Comparison of ENCODE assay signal across 25 cellular contexts in the genomic region with DNA sequence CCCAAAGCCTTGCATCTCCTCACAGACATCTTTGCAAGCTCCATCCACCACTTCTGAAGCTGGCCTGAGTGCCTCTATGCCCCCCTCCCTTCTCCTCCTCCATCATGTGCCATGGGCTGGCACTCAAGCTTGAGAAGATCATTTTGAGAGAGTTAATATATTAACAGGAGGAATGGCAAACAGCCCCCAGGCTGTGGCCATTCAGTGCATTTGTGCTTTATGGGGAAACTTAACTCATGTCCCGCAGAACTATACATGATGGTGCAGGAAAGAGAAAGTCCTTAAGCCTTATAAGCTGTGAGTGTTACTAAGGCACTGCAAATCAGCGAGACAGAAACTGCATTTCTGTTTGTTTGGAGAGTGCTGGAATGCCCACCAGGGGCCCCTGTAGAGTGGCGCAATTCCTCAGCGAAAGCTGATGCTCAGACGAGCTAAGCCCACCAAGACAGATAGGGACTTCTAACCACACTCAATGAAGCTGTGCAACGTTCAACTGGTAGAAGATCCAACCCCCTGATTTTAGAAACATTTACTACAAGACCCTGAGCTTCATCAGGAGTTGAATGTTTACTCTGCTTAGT. TPM values are rescaled to one million over a fixed set of nuclear protein-coding genes. Genes with fewer than 3 reads are reported as not detected.
DNase-seq lines count a peak whose midpoint lies in the region; ATAC-seq, FAIRE-seq and TF ChIP-seq lines count a peak whose summit lies in the region.
"Had no signal": no experiment of that assay in that cellular context is flagged by ENCODE, and none has a peak within 500 bp of the region (broad histone marks: within the 10 kb centered on the region; RNA-seq: fewer than 3 reads in every experiment).

No MANE protein-coding gene starts in this region.

- POLR2A ChIA-PET in H1 (lab: Charles Lee; ENCODE audit: partially characterized antibody) = interaction anchor here (1.0 to 2.5 kb wide), 4 partner anchors 9 to 101 kb away, joined by 4 to 13 read pairs (median 6); a partner anchor contains a TSS
- POLR2A ChIA-PET in naive thymus-derived CD4-positive, alpha-beta T cell (lab: Charles Lee) = interaction anchor here (0.9 kb wide), 1 partner anchor 33 kb away, joined by 3 read pairs; no protein-coding TSS in a partner anchor

- no peak overlapping the region for H4K5ac ChIP-seq in H1 (ENCODE audit: insufficient read length, low read depth, low read length)

- 84% methylated on average over 6 of the region's 6 CpGs; no CpG with 5 or more reads in 1 of the 2 experiments for WGBS in H1 (ENCODE audit: extremely low coverage in 1 of 2, insufficient coverage in 1 of 2, insufficient read length in 1 of 2, insufficient replicate concordance in 2 of 2, low coverage in 1 of 2, low lambda C conversion rate in 2 of 2, missing lambda C conversion rate in 1 of 2), 2 experiments

- H3K9ac ChIP-seq in H1 (replicated peaks in 1 of 4; ENCODE audit: extremely low read depth in 1 of 4, low read depth in 3 of 4, low read length in 3 of 4) = no peak overlapping the region
- H3K9ac ChIP-seq: KMS-11 had no signal

- no peak overlapping the region; the same call in 1 of the 2 replicates for H2BK5ac ChIP-seq in H1 (ENCODE audit: low read depth, low read length)

- intact Hi-C loops in naive thymus-derived CD4-positive, alpha-beta T cell (cut with micrococcal nuclease) = no loop called here

- no peaks in the 10 kb centered on the region for H3K9me3 Mint-ChIP-seq in nephron progenitor cell
- no peaks in the 10 kb centered on the region for H3K9me3 Mint-ChIP-seq in naive thymus-derived CD4-positive, alpha-beta T cell
- H3K9me3 Mint-ChIP-seq: T-cell had no signal

- H3K56ac ChIP-seq in H1 (replicated peaks; ENCODE audit: insufficient read length, low read depth, low read length) = no peak overlapping the region

- no peak overlapping the region for H3K4ac ChIP-seq in H1 (replicated peaks; ENCODE audit: insufficient read length, low read depth, low read length)

- no peak overlapping the region for H2AFZ ChIP-seq in H1 (ENCODE audit: low read length)

- H3K27me3 Mint-ChIP-seq in T-helper 17 cell (no peaks in the 10 kb centered on the region), nephron progenitor cell (ENCODE audit: low read depth, poor library complexity) (no peaks in the 10 kb centered on the region)
- no peaks in the 10 kb centered on the region for H3K27me3 Mint-ChIP-seq in naive thymus-derived CD4-positive, alpha-beta T cell
- H3K27me3 Mint-ChIP-seq: B cell, T-cell had no signal

- H3K27ac Mint-ChIP-seq in T-helper 17 cell = peak overlapping the region; percentile 88
- H3K27ac Mint-ChIP-seq in nephron progenitor cell = peak overlapping the region; percentile 80
- H3K27ac Mint-ChIP-seq in naive thymus-derived CD4-positive, alpha-beta T cell = peak overlapping the region in 2 of 9 donors; percentile 25 to 62
- H3K27ac Mint-ChIP-seq: B cell had no signal

- no peak overlapping the region for H2BK12ac ChIP-seq in H1 (ENCODE audit: low read depth, low read length)

- no peak overlapping the region for H2BK20ac ChIP-seq in H1 (ENCODE audit: low read length)

- no peak overlapping the region for H3K4me3 ChIP-seq in H1 (ENCODE audit: extremely low read depth in 1 of 4, insufficient read depth in 2 of 4, low read depth in 3 of 4, low read length in 4 of 4)
- H3K4me3 ChIP-seq in naive thymus-derived CD4-positive, alpha-beta T cell (ENCODE audit: low read length) = no peak overlapping the region
- H3K4me3 ChIP-seq: ascending aorta, ovary, uterus had no signal

- no peak for FAIRE-seq in H1 (lab: Jason Lieb, UNC)
- FAIRE-seq: frontal cortex, G401.6 had no signal

- no peak overlapping the region for H4K8ac ChIP-seq in H1 (ENCODE audit: extremely low read depth, insufficient read depth, low read length)

- H3K4me1 ChIP-seq in H1 (replicated peaks in 1 of 4; ENCODE audit: control insufficient read depth in 3 of 4, insufficient read depth in 4 of 4, low read length in 3 of 4) = peaks cover 0 to 3% (median 1%) of the 10 kb centered on the region in 4 experiments; a peak in 3 of 7 replicates
- peaks cover 0 to 4% of the 10 kb centered on the region in 2 donors for H3K4me1 ChIP-seq in naive thymus-derived CD4-positive, alpha-beta T cell (ENCODE audit: control insufficient read depth in 2 of 2, insufficient read depth in 2 of 2, low read length in 2 of 2)
- H3K4me1 ChIP-seq: uterus had no signal

- TF ChIP-seq EP300 in H1 (IDR thresholded peaks at IDR 0.05; ENCODE audit: borderline replicate concordance in 1 of 2, low read depth in 2 of 2, low read length in 2 of 2) = no peak

- peaks cover 13% of the 10 kb centered on the region for H3K4me1 Mint-ChIP-seq in T-helper 17 cell
- peaks cover 9% of the 10 kb centered on the region for H3K4me1 Mint-ChIP-seq in nephron progenitor cell
- peaks cover 3 to 54% (median 7%) of the 10 kb centered on the region in 7 donors for H3K4me1 Mint-ChIP-seq in naive thymus-derived CD4-positive, alpha-beta T cell

- H3K79me1 ChIP-seq in H1 (ENCODE audit: low read depth, low read length) = peaks cover 7% of the 10 kb centered on the region; the same call in 1 of the 2 replicates

- no peak overlapping the region for H3K4me2 ChIP-seq in H1 (ENCODE audit: insufficient read depth in 1 of 2, low read depth in 2 of 2, low read length in 2 of 2)
- H3K4me2 ChIP-seq: KMS-11 had no signal

- H3K23me2 ChIP-seq in H1 (ENCODE audit: low read depth, low read length) = no peaks in the 10 kb centered on the region

- H3K14ac ChIP-seq in H1 (ENCODE audit: insufficient read length) = no peak overlapping the region

- peaks cover 16 to 26% of the 10 kb centered on the region in 2 experiments for H4K20me1 ChIP-seq in H1 (replicated peaks in 1 of 2; ENCODE audit: control insufficient read depth in 1 of 2, insufficient read depth in 2 of 2, low read length in 2 of 2)

- no peak overlapping the region for H3K23ac ChIP-seq in H1 (ENCODE audit: insufficient read length)

- TF ChIP-seq CTCF in H1 (IDR thresholded peaks at IDR 0.05; ENCODE audit: control extremely low read depth in 1 of 3, insufficient read depth in 1 of 3, low read depth in 1 of 3, low read length in 3 of 3) (peak; percentile 7 to 33 (median 29)), nephron progenitor cell (IDR thresholded peaks at IDR 0.05) (no peak)

- CTCF ChIA-PET in H1 (lab: Charles Lee; ENCODE audit: partially characterized antibody) = interaction anchor here (0.6 to 4.0 kb wide), 14 partner anchors 9 to 197 kb away, joined by 3 to 19 read pairs (median 4); no protein-coding TSS in a partner anchor
- CTCF ChIA-PET in naive thymus-derived CD4-positive, alpha-beta T cell (lab: Charles Lee) = interaction anchor here (0.6 to 1.4 kb wide), 2 partner anchors 19 to 1238 kb away, joined by 3 to 4 read pairs; no protein-coding TSS in a partner anchor

- no peak for TF ChIP-seq POLR2A in H1 (IDR thresholded peaks at IDR 0.05; ENCODE audit: control extremely low read depth in 1 of 2, low read depth in 2 of 2, low read length in 2 of 2)

- H3K9me3 ChIP-seq in T-helper 17 cell (ENCODE audit: control insufficient read depth, low read length, poor library complexity, severe bottlenecking) (no peaks in the 10 kb centered on the region), H1 (ENCODE audit: insufficient read depth in 2 of 2, low read depth in 1 of 2, low read length in 1 of 2) (no peaks in the 10 kb centered on the region)
- no peaks in the 10 kb centered on the region for H3K9me3 ChIP-seq in naive thymus-derived CD4-positive, alpha-beta T cell (ENCODE audit: control insufficient read depth in 2 of 3, low read length in 3 of 3)
- H3K9me3 ChIP-seq: ascending aorta, ovary, uterus had no signal

- DNase-seq in ELF-1 (ENCODE audit: low read depth, low spot score) (peak; percentile 40), T-helper 17 cell (no peak), H1 (ENCODE audit: low read depth in 1 of 2, low spot score in 2 of 2) (no peak), nephron progenitor cell (no peak), pons (ENCODE audit: low spot score) (no peak)
- DNase-seq in stimulated activated CD4-positive, alpha-beta T cell treated with anti-CD3 and anti-CD28 coated beads, Interleukin-4, amount 100 ng/mL, for 1 hour = no peak
- no peak for DNase-seq in naive thymus-derived CD4-positive, alpha-beta T cell
- DNase-seq: activated gamma-delta T cell treated with Interleukin-2 at 50 U/mL for 16 hours, Calu3, cortex of kidney, left ventricle myocardium superior, NCI-H1048, NCI-H2029 treated with DMSO at 0.1 percent for 48 hours, NCI-H524, ovary, SHP77, T-cell, uterus had no signal

- H3K36me3 ChIP-seq in H1 (ENCODE audit: control insufficient read depth in 2 of 4, insufficient read depth in 4 of 4, low read length in 3 of 4) = peaks cover 37 to 99% (median 87%) of the 10 kb centered on the region in 4 experiments
- H3K36me3 ChIP-seq in naive thymus-derived CD4-positive, alpha-beta T cell (ENCODE audit: control insufficient read depth in 2 of 3, insufficient read depth in 3 of 3, low read length in 3 of 3) = peaks cover 57 to 100% (median 89%) of the 10 kb centered on the region in 3 experiments
- H3K36me3 ChIP-seq: ovary, uterus had no signal

- no peak overlapping the region for H2AK5ac ChIP-seq in H1 (ENCODE audit: low read depth, low read length)

- H3K36me3 Mint-ChIP-seq in T-helper 17 cell (ENCODE audit: low read depth) = peaks cover 4% of the 10 kb centered on the region
- H3K36me3 Mint-ChIP-seq in nephron progenitor cell (ENCODE audit: low read depth) = peaks cover 86% of the 10 kb centered on the region
- peaks cover 8 to 64% (median 31%) of the 10 kb centered on the region in 5 donors for H3K36me3 Mint-ChIP-seq in naive thymus-derived CD4-positive, alpha-beta T cell

- H2BK15ac ChIP-seq in H1 (ENCODE audit: low read length) = no peak overlapping the region

- H3K18ac ChIP-seq in H1 (ENCODE audit: extremely low read depth, low read length) = no peak overlapping the region

- no peak overlapping the region for H4K91ac ChIP-seq in H1 (replicated peaks; ENCODE audit: insufficient read length, low read length)

- no peak overlapping the region for H2BK120ac ChIP-seq in H1 (replicated peaks; ENCODE audit: low read depth, low read length)

- TF ChIP-seq RAD21 in H1 (IDR thresholded peaks at IDR 0.05 in 1 of 2, conservative IDR thresholded peaks at IDR 0.05 in 1 of 2; ENCODE audit: low read depth in 2 of 2, low read length in 2 of 2) = peak in 1 of 2 experiments; percentile 27; a peak in 1 of 4 replicates

- H3K79me2 ChIP-seq in H1 (ENCODE audit: control insufficient read depth in 1 of 2, insufficient read depth in 2 of 2, low read length in 2 of 2) = 0 out of 4 replicates have a peak, but pooled peaks cover 0 to 4% of the 10 kb centered on the region in 2 experiments

- no peak for ATAC-seq in T-helper 17 cell
- no peak for ATAC-seq in naive thymus-derived CD4-positive, alpha-beta T cell
- ATAC-seq: HCT116, left ventricle myocardium superior, T-cell had no signal

- H3K4me3 Mint-ChIP-seq in T-helper 17 cell = no peak overlapping the region
- no peak overlapping the region for H3K4me3 Mint-ChIP-seq in nephron progenitor cell
- no peak overlapping the region for H3K4me3 Mint-ChIP-seq in naive thymus-derived CD4-positive, alpha-beta T cell
- H3K4me3 Mint-ChIP-seq: B cell, T-cell had no signal

- H3K27ac ChIP-seq in H1 (ENCODE audit: low read depth, low read length) = no peak overlapping the region; the same call in 1 of the 2 replicates
- no peak overlapping the region for H3K27ac ChIP-seq in naive thymus-derived CD4-positive, alpha-beta T cell (ENCODE audit: low read depth, low read length)
- H3K27ac ChIP-seq: ascending aorta, KMS-11, ovary, uterus, VCaP had no signal

- H3K27me3 ChIP-seq in H1 (replicated peaks in 1 of 4; ENCODE audit: control insufficient read depth in 3 of 4, extremely low read depth in 1 of 4, insufficient read depth in 3 of 4, low read length in 3 of 4) = no peaks in the 10 kb centered on the region
- H3K27me3 ChIP-seq in naive thymus-derived CD4-positive, alpha-beta T cell (ENCODE audit: control insufficient read depth in 2 of 2, insufficient read depth in 2 of 2, low read length in 2 of 2) = no peaks in the 10 kb centered on the region
- H3K27me3 ChIP-seq: ascending aorta, ovary, uterus had no signal

RNA-seq across cellular contexts. Expression of a gene that starts 26.8 kb away (rescaled TPM):
- 1 to 10 TPM in 1 of 2 donors, under 1 TPM in 1; 0.96 to 2.8 TPM for total RNA-seq in T-helper 17 cell
- 5.2 and 5.4 TPM in 2 replicates for total RNA-seq in H1 (2021; fragmentation: NEBNext Ultra II Directional; extraction: Animal tissue kit (Norgen Biotek cat#: 25700))
- polyA plus RNA-seq in H1 (2011; rRNA removed) = 7.6 and 11.6 TPM in 2 replicates
- polyA plus RNA-seq in H1 (2011; cell fraction: cytosol; rRNA removed) = 5.3 TPM
- polyA plus RNA-seq in H1 (2011; cell fraction: nucleus; rRNA removed) = 8.3 TPM
- 3.0 to 7.5 TPM (median 5.8 TPM) in 4 replicates for polyA plus RNA-seq in H1 (2012, experiment 1 of 2)
- polyA plus RNA-seq in H1 (2012, experiment 2 of 2) = 6.4 TPM
- 15.6 TPM for polyA plus RNA-seq in H1 (2013, experiment 1 of 2)
- 14.7 TPM for polyA plus RNA-seq in H1 (2013, experiment 2 of 2)
- polyA minus RNA-seq in H1 (2011; rRNA and poly(A)+ RNA removed) = 0.24 TPM in 1 of 2 replicates, not detected in the other
- 3.5 TPM for polyA minus RNA-seq in H1 (2011; cell fraction: cytosol; rRNA and poly(A)+ RNA removed)
- 13.2 TPM for polyA minus RNA-seq in H1 (2011; cell fraction: nucleus; rRNA and poly(A)+ RNA removed)
- 1 to 10 TPM in 3 of 5 experiments, not detected in 2; 2.5 to 7.9 (median 4.5) TPM for total RNA-seq in naive thymus-derived CD4-positive, alpha-beta T cell
- polyA plus RNA-seq in naive thymus-derived CD4-positive, alpha-beta T cell = not detected
- total RNA-seq: ascending aorta, B cell, frontal cortex had no signal

RNA-seq across cellular contexts. Expression of a gene that starts 36.1 kb away (rescaled TPM):
- total RNA-seq in T-helper 17 cell = 100 to 1,000 TPM; 229 to 275 TPM
- total RNA-seq in H1 (2021; fragmentation: NEBNext Ultra II Directional; extraction: Animal tissue kit (Norgen Biotek cat#: 25700)) = 190 and 194 TPM in 2 replicates
- polyA plus RNA-seq in H1 (2011; rRNA removed) = 75.8 and 81.4 TPM in 2 replicates
- 105 TPM for polyA plus RNA-seq in H1 (2011; cell fraction: cytosol; rRNA removed)
- polyA plus RNA-seq in H1 (2011; cell fraction: nucleus; rRNA removed) = 118 TPM
- polyA plus RNA-seq in H1 (2012, experiment 1 of 2) = 128 to 175 TPM (median 137 TPM) in 4 replicates
- polyA plus RNA-seq in H1 (2012, experiment 2 of 2) = 37.8 TPM
- polyA plus RNA-seq in H1 (2013, experiment 1 of 2) = 102 TPM
- 96.1 TPM for polyA plus RNA-seq in H1 (2013, experiment 2 of 2)
- polyA minus RNA-seq in H1 (2011; rRNA and poly(A)+ RNA removed) = 80.9 and 95.4 TPM in 2 replicates
- polyA minus RNA-seq in H1 (2011; cell fraction: cytosol; rRNA and poly(A)+ RNA removed) = 46.7 TPM
- 103 TPM for polyA minus RNA-seq in H1 (2011; cell fraction: nucleus; rRNA and poly(A)+ RNA removed)
- 100 to 1,000 TPM; 245 to 356 (median 294) TPM for total RNA-seq in naive thymus-derived CD4-positive, alpha-beta T cell
- polyA plus RNA-seq in naive thymus-derived CD4-positive, alpha-beta T cell = 100 to 1,000 TPM; 134 to 172 TPM
